In the genomic region with DNA sequence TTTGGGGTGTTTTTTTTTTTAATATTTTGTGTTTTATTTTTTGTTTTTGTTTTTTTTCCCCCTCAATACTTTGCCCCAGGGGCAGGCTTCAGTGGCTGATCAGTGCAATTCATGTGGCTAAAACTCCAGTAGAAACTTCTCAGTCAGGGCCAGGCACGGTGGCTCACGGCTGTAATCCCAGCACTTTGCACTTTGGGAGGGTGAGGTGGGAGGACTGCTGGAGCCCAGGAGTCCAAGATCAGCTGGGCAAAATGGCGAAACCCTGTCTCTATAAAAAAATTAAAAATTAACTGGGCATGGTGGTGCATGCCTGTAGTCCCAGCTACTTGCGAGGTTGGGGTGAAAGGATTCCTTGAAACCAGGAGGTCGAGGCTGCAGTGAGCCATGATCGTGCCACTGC, we compare ENCODE assay signal across 2 cellular contexts.
A peak's percentile ranks its signal among the peaks of the same experiment; 100 is the strongest.
TF ChIP-seq lines count a peak whose summit lies in the region.

No MANE protein-coding gene starts in this region.

TF ChIP-seq in HepG2, 621 proteins besides CTCF, POLR2A, EP300 and RAD21:
- TF ChIP-seq POLR2AphosphoS2 (IDR thresholded peaks at IDR 0.05; ENCODE audit: low read depth, low read length) (no peak), ZNF10 (CRISPR knock-in tag; IDR thresholded peaks at IDR 0.05; ENCODE audit: borderline replicate concordance, low read depth) (no peak), HNF4A (CRISPR knock-in tag; IDR thresholded peaks at IDR 0.05) (peak; percentile 30; the same call in 1 of the 2 replicates), PHF8 (CRISPR knock-in tag; IDR thresholded peaks at IDR 0.05) (no peak), ZNF263 (CRISPR knock-in tag; IDR thresholded peaks at IDR 0.05) (peak; percentile 93), ZNF564 (CRISPR knock-in tag; IDR thresholded peaks at IDR 0.05) (no peak), ZNF138 (CRISPR knock-in tag; IDR thresholded peaks at IDR 0.05; ENCODE audit: low read depth) (no peak), PLRG1 (conservative IDR thresholded peaks at IDR 0.05) (no peak), TRIM24 (CRISPR knock-in tag; IDR thresholded peaks at IDR 0.05) (no peak), AKNA (CRISPR knock-in tag; IDR thresholded peaks at IDR 0.05; ENCODE audit: borderline replicate concordance) (no peak)
- TF ChIP-seq, protein P1, sequence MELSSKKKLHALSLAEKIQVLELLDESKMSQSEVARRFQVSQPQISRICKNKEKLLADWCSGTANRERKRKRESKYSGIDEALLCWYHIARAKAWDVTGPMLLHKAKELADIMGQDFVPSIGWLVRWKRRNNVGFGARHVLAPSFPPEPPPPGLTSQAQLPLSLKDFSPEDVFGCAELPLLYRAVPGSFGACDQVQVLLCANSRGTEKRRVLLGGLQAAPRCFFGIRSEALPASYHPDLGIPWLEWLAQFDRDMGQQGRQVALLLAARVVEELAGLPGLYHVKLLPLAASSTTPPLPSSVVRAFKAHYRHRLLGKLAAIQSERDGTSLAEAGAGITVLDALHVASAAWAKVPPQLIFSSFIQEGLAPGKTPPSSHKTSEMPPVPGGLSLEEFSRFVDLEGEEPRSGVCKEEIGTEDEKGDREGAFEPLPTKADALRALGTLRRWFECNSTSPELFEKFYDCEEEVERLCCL (CRISPR knock-in tag; IDR thresholded peaks at IDR 0.05; ENCODE audit: borderline replicate concordance), result no peak
TF ChIP-seq in HepG2: peak in this region for 2.

TF ChIP-seq in GM23338, 12 proteins besides CTCF, POLR2A, EP300 and RAD21:
- TF ChIP-seq JUNB (IDR thresholded peaks at IDR 0.05; ENCODE audit: unreplicated experiment) (no peak), NANOG (IDR thresholded peaks at IDR 0.05; ENCODE audit: borderline replicate concordance) (no peak), CREB1 (CRISPR knock-in tag; IDR thresholded peaks at IDR 0.05; ENCODE audit: low read depth) (no peak), EZH2phosphoT487 (IDR thresholded peaks at IDR 0.05; ENCODE audit: unreplicated experiment) (no peak), POLR2AphosphoS5 (IDR thresholded peaks at IDR 0.05; ENCODE audit: low read depth) (no peak), ETS1 (IDR thresholded peaks at IDR 0.05) (no peak), ZNF462 (CRISPR knock-in tag; IDR thresholded peaks at IDR 0.05) (no peak), ZNF331 (CRISPR knock-in tag; IDR thresholded peaks at IDR 0.05; ENCODE audit: low read depth) (no peak), ZNF114 (CRISPR knock-in tag; IDR thresholded peaks at IDR 0.05) (no peak), REST (IDR thresholded peaks at IDR 0.05; ENCODE audit: unreplicated experiment) (no peak), EZH2 (IDR thresholded peaks at IDR 0.05; ENCODE audit: low read depth, unreplicated experiment) (no peak), STAT1 (IDR thresholded peaks at IDR 0.05; ENCODE audit: unreplicated experiment) (no peak)
